Comparison of ENCODE assay signal across 8 cellular contexts in genomic region chrX:109774706-109775105, GRCh38. TPM values are rescaled to one million over a fixed set of nuclear protein-coding genes. Genes with fewer than 3 reads are reported as not detected.
DNase-seq lines count a peak whose midpoint lies in the region; ATAC-seq and TF ChIP-seq lines count a peak whose summit lies in the region.

No MANE protein-coding gene starts in this region.

- H3K4me3 Mint-ChIP-seq in H9 = no peak overlapping the region

- no peaks in the 10 kb centered on the region for H4K20me1 ChIP-seq in H9 (ENCODE audit: control insufficient read depth, insufficient read depth, insufficient read length)

- peak; percentile 7 for DNase-seq in AML-193 (lab: John Stamatoyannopoulos, UW)
- DNase-seq in cardiac fibroblast (ENCODE audit: low read depth in 2 of 2) = peak; percentile 79 to 91
- no peak for DNase-seq in stimulated activated CD4-positive, alpha-beta T cell treated with anti-CD3 and anti-CD28 coated beads, Interleukin-4, amount 100 ng/mL, for 1 hour
- no peak for DNase-seq in 8988T
- no peak for DNase-seq in H9
- no peak for DNase-seq in NCI-H446 treated with DMSO at 0.1 percent for 48 hours (lab: John Stamatoyannopoulos, UW)

- H3K36me3 Mint-ChIP-seq in H9 (ENCODE audit: insufficient read depth in 1 of 3, low read depth in 3 of 3) = peaks cover 0 to 9% (median 5%) of the 10 kb centered on the region in 3 experiments; a peak in 5 of 7 replicates

- H3K14ac ChIP-seq in H9 (ENCODE audit: insufficient read depth, low read length) = no peak overlapping the region

- H4K5ac ChIP-seq in H9 (ENCODE audit: insufficient read length, low read depth, low read length) = no peak overlapping the region

- H4K8ac ChIP-seq in H9 (replicated peaks; ENCODE audit: insufficient read length, low read depth, low read length) = no peak overlapping the region

- no peaks in the 10 kb centered on the region for H3K79me1 ChIP-seq in H9 (ENCODE audit: insufficient read depth, low read depth, low read length, poor library complexity, severe bottlenecking)

- no peak overlapping the region for H2BK15ac ChIP-seq in H9 (ENCODE audit: low read depth, low read length)

- H4K91ac ChIP-seq in H9 (ENCODE audit: insufficient read length, low read depth, low read length) = no peak overlapping the region

- H2AK5ac ChIP-seq in H9 (ENCODE audit: insufficient read length, low read length) = no peak overlapping the region

- H2BK20ac ChIP-seq in H9 (ENCODE audit: low read depth, low read length, poor library complexity, severe bottlenecking) = no peak overlapping the region

- no peak overlapping the region for H3K4ac ChIP-seq in H9 (ENCODE audit: low read depth, low read length)

- H3K4me1 Mint-ChIP-seq in H9 = peaks cover 14 to 19% of the 10 kb centered on the region in 2 experiments

- no peak overlapping the region for H2BK5ac ChIP-seq in H9 (ENCODE audit: insufficient read length, low read length)

- no CpG with 5 or more reads among the region's 5 CpGs for WGBS in H9 (ENCODE audit: extremely low coverage, insufficient read length, low lambda C conversion rate)

- TF ChIP-seq CTCF in cardiac fibroblast (IDR thresholded peaks at IDR 0.05; ENCODE audit: low read depth, low read length) = no peak
- TF ChIP-seq CTCF in H9 (conservative IDR thresholded peaks at IDR 0.05) = no peak

- no peaks in the 10 kb centered on the region for H3K79me2 ChIP-seq in H9 (ENCODE audit: insufficient read depth, low read length)

- no peaks in the 10 kb centered on the region; the same call in 1 of the 2 replicates for H3K4me1 ChIP-seq in H9 (ENCODE audit: insufficient read depth, low read length)

- H3T11ph ChIP-seq in H9 (ENCODE audit: low read length) = no peak overlapping the region

- H3K9ac ChIP-seq in H9 (ENCODE audit: extremely low read depth, insufficient read length, low read length) = no peak overlapping the region

- H3K4me3 ChIP-seq in cardiac fibroblast (replicated peaks in 1 of 2; ENCODE audit: low read depth in 2 of 2, low read length in 2 of 2) = no peak overlapping the region

- H2BK12ac ChIP-seq in H9 (ENCODE audit: insufficient read length, low read depth, low read length) = no peak overlapping the region

- no peak overlapping the region for H3K27ac ChIP-seq in H9 (ENCODE audit: insufficient read length, low read depth, low read length)

- no peaks in the 10 kb centered on the region for H3K9me3 ChIP-seq in H9 (ENCODE audit: control insufficient read depth, low read depth, low read length)

- no peak overlapping the region for H3K23ac ChIP-seq in H9 (ENCODE audit: insufficient read length, low read depth, low read length)

- 0 out of 7 replicates have a peak overlapping the region, but pooled peaks of 1 of the 3 experiments have one; percentile 11 for H3K27ac Mint-ChIP-seq in H9

- H2BK120ac ChIP-seq in H9 (ENCODE audit: low read depth, low read length, poor library complexity, severe bottlenecking) = no peak overlapping the region

- H3K23me2 ChIP-seq in H9 (ENCODE audit: insufficient read length, low read depth, low read length, poor library complexity, severe bottlenecking) = no peaks in the 10 kb centered on the region

- no peak overlapping the region for H3K18ac ChIP-seq in H9 (ENCODE audit: insufficient read length, low read depth, low read length)

- H3K56ac ChIP-seq in H9 (ENCODE audit: insufficient read length, low read depth, low read length) = no peak overlapping the region

- ATAC-seq in GM19438 (IDR thresholded peaks at IDR 0.05; ENCODE audit: low read depth, unreplicated experiment) (peak; percentile 88), HG03342 (IDR thresholded peaks at IDR 0.05; ENCODE audit: unreplicated experiment) (peak; percentile 99)

- H3K9me3 Mint-ChIP-seq in H9 = peaks cover 4 to 9% of the 10 kb centered on the region in 2 experiments; a peak in 4 of 5 replicates

- peaks cover 1% of the 10 kb centered on the region; the same call in 1 of the 2 replicates for H3K27me3 Mint-ChIP-seq in H9 (ENCODE audit: low read depth)

- no peaks in the 10 kb centered on the region for H3K27me3 ChIP-seq in H9 (ENCODE audit: insufficient read depth, low read length)

- H2AFZ ChIP-seq in H9 (ENCODE audit: low read length) = no peak overlapping the region

- H3K4me2 ChIP-seq in H9 (ENCODE audit: insufficient read depth, insufficient read length, low read length) = no peak overlapping the region

RNA-seq across cellular contexts. Expression of gene ACSL4, which starts 41.6 kb away (rescaled TPM):
- 36.9 and 41.6 TPM in 2 replicates for total RNA-seq in H9 (2021)

Comparison
In these comparisons a context has a peak if more than half of its experiments do, and no peak if none do; other contexts are left out.
1. DNase-seq: peak in AML-193 (2 of 2) and cardiac fibroblast (2 of 2); none in stimulated activated CD4-positive, alpha-beta T cell treated with anti-CD3 and anti-CD28 coated beads, Interleukin-4, amount 100 ng/mL, for 1 hour (single experiment), 8988T (single experiment), H9 (single experiment) and NCI-H446 treated with DMSO at 0.1 percent for 48 hours (single experiment).